In the genomic region with DNA sequence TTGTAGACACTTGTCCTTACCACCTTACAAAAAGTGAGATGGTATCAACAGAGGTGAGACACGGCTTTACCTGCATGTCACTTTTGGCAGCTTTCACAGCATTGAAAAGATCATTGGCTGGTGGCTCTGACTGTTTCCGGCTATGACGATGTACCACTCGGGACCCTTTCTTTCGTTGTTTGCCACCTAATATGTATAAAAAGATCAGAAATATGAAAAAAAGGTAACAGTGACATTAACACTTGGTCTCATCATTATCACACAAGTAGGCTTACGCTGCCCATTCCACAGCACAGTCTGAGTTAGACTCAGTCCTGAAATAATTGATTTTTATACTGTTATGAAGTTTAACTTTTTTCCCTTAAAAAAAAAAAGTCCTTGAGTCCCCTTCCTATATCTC, we compare ENCODE assay signal across 20 cellular contexts. TPM values are rescaled to one million over a fixed set of nuclear protein-coding genes. Genes with fewer than 3 reads are reported as not detected.
"Had no signal": no experiment of that assay in that cellular context is flagged by ENCODE, and none has a peak within 500 bp of the region (broad histone marks: within the 10 kb centered on the region; RNA-seq: fewer than 3 reads in every experiment).

No MANE protein-coding gene starts in this region.

RNA-seq across cellular contexts. Expression of a gene that starts 29.1 kb away (rescaled TPM):
- total RNA-seq: activated CD4-positive, alpha-beta memory T cell treated with anti-CD3 and anti-CD28 coated beads for 36 hours; activated CD4-positive, alpha-beta T cell treated with anti-CD3 and anti-CD28 coated beads for 36 hours; activated CD8-positive, alpha-beta memory T cell treated with anti-CD3 and anti-CD28 coated beads for 36 hours; activated CD8-positive, alpha-beta T cell treated with anti-CD3 and anti-CD28 coated beads for 36 hours; activated naive CD4-positive, alpha-beta T cell treated with anti-CD3 and anti-CD28 coated beads for 36 hours; activated naive CD4-positive, alpha-beta T cell treated with anti-CD3 and anti-CD28 coated beads, Interleukin-2, amount 50 U/mL, for 72 hours; activated naive CD8-positive, alpha-beta T cell treated with anti-CD3 and anti-CD28 coated beads for 36 hours; activated T-cell treated with anti-CD3 and anti-CD28 coated beads, Interleukin-2, amount 50 U/mL, for 4 hours; activated T-cell treated with anti-CD3 and anti-CD28 coated beads, Interleukin-2, amount 50 U/mL, for 72 hours; activated T-helper 1 cell treated with anti-CD3 and anti-CD28 coated beads, Interleukin-12 subunit alpha, Interleukin-12 subunit beta, Interleukin-2, Interleukin-4 antibody, amounts not matched to agents 30 ng/mL and 10 ng/mL and 1 ng/mL, durations not matched to agents 14 hours and 24 hours and 36 hours; activated T-helper 17 cell treated with anti-CD3 and anti-CD28 coated beads, Interleukin-2, amount 50 U/mL, for 72 hours; adrenal gland; aorta; astrocyte; body of pancreas; cardiac septum; chondrocyte; colonic mucosa; T-helper 2 cell treated with Interferon-gamma antibody and Interleukin-4, amounts not matched to agents 100 ng/mL and 5 ng/mL, for 36 hours; WTC11 had no signal
- polyA plus RNA-seq: adrenal gland had no signal
